Comparison of ENCODE assay signal across 16 cellular contexts in the genomic region with DNA sequence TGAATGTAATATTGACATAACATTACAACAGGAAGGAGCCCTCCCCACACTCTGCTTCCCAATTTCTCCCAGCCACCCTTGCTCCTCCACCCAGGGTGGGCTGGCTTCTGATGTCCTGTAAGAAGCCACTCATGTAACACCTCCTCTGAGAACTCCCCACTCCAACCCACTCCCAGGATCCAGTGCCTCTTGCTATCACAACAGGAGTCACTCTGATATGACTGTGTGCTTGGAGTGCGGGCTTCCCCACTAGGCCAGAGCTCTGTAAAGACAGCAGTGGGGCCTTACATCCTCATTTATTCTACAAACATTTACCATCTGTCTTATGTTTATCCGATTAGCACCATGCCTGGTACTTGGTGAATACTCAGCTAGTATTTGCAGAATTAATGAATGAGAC.
DNase-seq lines count a peak whose midpoint lies in the region; ATAC-seq, FAIRE-seq and TF ChIP-seq lines count a peak whose summit lies in the region.
"Had no signal": no experiment of that assay in that cellular context is flagged by ENCODE, and none has a peak within 500 bp of the region (broad histone marks: within the 10 kb centered on the region; RNA-seq: fewer than 3 reads in every experiment).

No MANE protein-coding gene starts in this region.

- no peaks in the 10 kb centered on the region for H3K4me1 Mint-ChIP-seq in activated CD8-positive, alpha-beta T cell treated with anti-CD3 and anti-CD28 coated beads, Interleukin-2, amount 10 ng/mL, durations not matched to agents 7 days and 5 days (ENCODE audit: low read depth)
- no peaks in the 10 kb centered on the region for H3K4me1 Mint-ChIP-seq in activated CD8-positive, alpha-beta T cell treated with anti-CD3 and anti-CD28 coated beads for 36 hours (ENCODE audit: low read depth)
- H3K4me1 Mint-ChIP-seq: CD14-positive monocyte; CD4-positive, alpha-beta memory T cell had no signal

- POLR2A ChIA-PET in activated CD8-positive, alpha-beta T cell treated with anti-CD3 and anti-CD28 coated beads, Interleukin-2, amount 10 ng/mL, durations not matched to agents 7 days and 5 days (lab: Charles Lee) = no interaction called here
- POLR2A ChIA-PET in activated CD8-positive, alpha-beta T cell treated with anti-CD3 and anti-CD28 coated beads for 36 hours (lab: Charles Lee) = no interaction called here

- intact Hi-C loops in activated CD8-positive, alpha-beta T cell treated with anti-CD3 and anti-CD28 coated beads for 36 hours (cut with micrococcal nuclease) = loop anchor here (2.0 kb wide), 1 partner anchor 15 kb away; no protein-coding TSS in a partner anchor
- intact Hi-C loops in posterior vena cava (cut with DNase I) = no loop called here

- no peak for TF ChIP-seq CTCF in activated CD8-positive, alpha-beta T cell treated with anti-CD3 and anti-CD28 coated beads for 36 hours (IDR thresholded peaks at IDR 0.05)
- no peak for TF ChIP-seq CTCF in WERI-Rb-1 (IDR thresholded peaks at IDR 0.05; ENCODE audit: low read depth, low read length)

- CTCF ChIA-PET in activated CD8-positive, alpha-beta T cell treated with anti-CD3 and anti-CD28 coated beads, Interleukin-2, amount 10 ng/mL, durations not matched to agents 7 days and 5 days (lab: Charles Lee) = no interaction called here
- CTCF ChIA-PET in activated CD8-positive, alpha-beta T cell treated with anti-CD3 and anti-CD28 coated beads for 36 hours (lab: Charles Lee) = no interaction called here

- peaks cover 10% of the 10 kb centered on the region for H3K27me3 Mint-ChIP-seq in activated CD8-positive, alpha-beta T cell treated with anti-CD3 and anti-CD28 coated beads, Interleukin-2, amount 10 ng/mL, durations not matched to agents 7 days and 5 days (ENCODE audit: low read depth)
- no peaks in the 10 kb centered on the region for H3K27me3 Mint-ChIP-seq in activated CD8-positive, alpha-beta T cell treated with anti-CD3 and anti-CD28 coated beads for 36 hours

- H3K9me3 Mint-ChIP-seq in activated CD8-positive, alpha-beta T cell treated with anti-CD3 and anti-CD28 coated beads, Interleukin-2, amount 10 ng/mL, durations not matched to agents 7 days and 5 days (ENCODE audit: insufficient read depth) = peaks cover 6% of the 10 kb centered on the region
- peaks cover 12% of the 10 kb centered on the region for H3K9me3 Mint-ChIP-seq in activated CD8-positive, alpha-beta T cell treated with anti-CD3 and anti-CD28 coated beads for 36 hours

- H3K4me3 Mint-ChIP-seq in activated CD8-positive, alpha-beta T cell treated with anti-CD3 and anti-CD28 coated beads, Interleukin-2, amount 10 ng/mL, durations not matched to agents 7 days and 5 days = no peak overlapping the region
- H3K4me3 Mint-ChIP-seq in activated CD8-positive, alpha-beta T cell treated with anti-CD3 and anti-CD28 coated beads for 36 hours = no peak overlapping the region
- H3K4me3 Mint-ChIP-seq: CD14-positive monocyte; CD4-positive, alpha-beta memory T cell had no signal

- H3K36me3 ChIP-seq in WERI-Rb-1 = no peaks in the 10 kb centered on the region
- H3K36me3 ChIP-seq: BLaER1, HAP-1 had no signal

- no peak for FAIRE-seq in frontal cortex (lab: Jason Lieb, UNC)

- no peaks in the 10 kb centered on the region for H3K27me3 ChIP-seq in WERI-Rb-1 (ENCODE audit: insufficient read depth, low read depth, severe bottlenecking)
- H3K27me3 ChIP-seq: BLaER1 had no signal

- ATAC-seq in activated CD8-positive, alpha-beta T cell treated with anti-CD3 and anti-CD28 coated beads, Interleukin-2, amount 10 ng/mL, durations not matched to agents 7 days and 5 days = no peak
- ATAC-seq in activated CD8-positive, alpha-beta T cell treated with anti-CD3 and anti-CD28 coated beads for 36 hours = no peak
- ATAC-seq in HG03095 (IDR thresholded peaks at IDR 0.05; ENCODE audit: unreplicated experiment) = no peak

- peak; percentile 9 for DNase-seq in activated CD8-positive, alpha-beta T cell treated with anti-CD3 and anti-CD28 coated beads, Interleukin-2, amount 10 ng/mL, durations not matched to agents 7 days and 5 days
- no peak for DNase-seq in activated CD8-positive, alpha-beta T cell treated with anti-CD3 and anti-CD28 coated beads for 36 hours
- DNase-seq in D341Med (ENCODE audit: low spot score) (peak; percentile 19), WERI-Rb-1 (peak; percentile 5), posterior vena cava (ENCODE audit: low spot score) (peak; percentile 44), frontal cortex (ENCODE audit: low spot score in 2 of 2) (no peak), NCI-H2081 (lab: John Stamatoyannopoulos, UW) (no peak)
- DNase-seq: 8988T; CD4-positive, alpha-beta memory T cell; DMS79 treated with DMSO at 0.1 percent for 48 hours; GF-D8; GM23248 had no signal

- peaks cover 8% of the 10 kb centered on the region for H3K9me3 ChIP-seq in WERI-Rb-1 (ENCODE audit: severe bottlenecking)
- H3K9me3 ChIP-seq: HAP-1 had no signal

- H3K36me3 Mint-ChIP-seq in activated CD8-positive, alpha-beta T cell treated with anti-CD3 and anti-CD28 coated beads, Interleukin-2, amount 10 ng/mL, durations not matched to agents 7 days and 5 days (ENCODE audit: low read depth) = no peaks in the 10 kb centered on the region
- no peaks in the 10 kb centered on the region for H3K36me3 Mint-ChIP-seq in activated CD8-positive, alpha-beta T cell treated with anti-CD3 and anti-CD28 coated beads for 36 hours (ENCODE audit: low read depth)
- H3K36me3 Mint-ChIP-seq: CD14-positive monocyte had no signal

- H3K27ac Mint-ChIP-seq in activated CD8-positive, alpha-beta T cell treated with anti-CD3 and anti-CD28 coated beads, Interleukin-2, amount 10 ng/mL, durations not matched to agents 7 days and 5 days = no peak overlapping the region
- no peak overlapping the region for H3K27ac Mint-ChIP-seq in activated CD8-positive, alpha-beta T cell treated with anti-CD3 and anti-CD28 coated beads for 36 hours
- H3K27ac Mint-ChIP-seq: CD14-positive monocyte; CD4-positive, alpha-beta memory T cell had no signal

- H3K4me3 ChIP-seq in WERI-Rb-1 (ENCODE audit: low read depth, low read length) = no peak overlapping the region
- H3K4me3 ChIP-seq: BLaER1, GM23248, HAP-1 had no signal

- no peak overlapping the region for H3K27ac ChIP-seq in WERI-Rb-1
- H3K27ac ChIP-seq: BLaER1, GM23248 had no signal

Comparison
In these comparisons a context has a peak if more than half of its experiments do, and no peak if none do; other contexts are left out.
1. DNase-seq: peak in activated CD8-positive, alpha-beta T cell treated with anti-CD3 and anti-CD28 coated beads, Interleukin-2, amount 10 ng/mL, durations not matched to agents 7 days and 5 days (single experiment), D341Med (single experiment), WERI-Rb-1 (single experiment) and posterior vena cava (single experiment); none in activated CD8-positive, alpha-beta T cell treated with anti-CD3 and anti-CD28 coated beads for 36 hours (single experiment), frontal cortex (0 of 2) and NCI-H2081 (0 of 2).